Comparison of ENCODE assay signal across 1 cellular context in genomic region chr6:44005507-44005903, GRCh38.
TF ChIP-seq lines count a peak whose summit lies in the region.

No MANE protein-coding gene starts in this region.

TF ChIP-seq in HCT116, 20 proteins besides CTCF, POLR2A, EP300 and RAD21:
- TF ChIP-seq POLR2AphosphoS5 (IDR thresholded peaks at IDR 0.05; ENCODE audit: low read depth, low read length): peak; percentile 30
- TF ChIP-seq YY1 (IDR thresholded peaks at IDR 0.05; ENCODE audit: extremely low read depth, insufficient replicate concordance, low read depth, low read length): no peak
- no peak for TF ChIP-seq EGR1 (IDR thresholded peaks at IDR 0.05; ENCODE audit: low read depth)
